20 cellular contexts compared by ENCODE assay signal in the genomic region with DNA sequence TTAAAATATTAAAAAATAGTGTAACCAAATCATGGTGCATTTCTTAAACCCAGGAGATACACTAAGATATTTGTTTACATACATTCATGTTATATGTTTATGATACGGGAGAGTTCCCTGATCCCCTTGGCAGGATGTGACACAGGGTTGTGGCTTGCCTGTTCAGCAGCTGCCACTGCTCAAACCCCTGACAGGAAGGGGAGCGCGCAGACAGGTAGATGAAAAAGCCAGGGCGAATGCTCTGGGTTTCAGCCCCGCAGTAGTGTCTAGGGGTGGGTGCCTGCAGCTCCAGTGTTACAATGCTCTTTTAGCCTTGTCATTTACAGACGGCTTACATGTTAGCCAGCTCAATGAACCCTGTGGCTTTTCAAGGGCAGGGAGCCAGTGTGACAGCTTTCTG.
DNase-seq lines count a peak whose midpoint lies in the region; ATAC-seq and TF ChIP-seq lines count a peak whose summit lies in the region.
"Had no signal": no experiment of that assay in that cellular context is flagged by ENCODE, and none has a peak within 500 bp of the region (broad histone marks: within the 10 kb centered on the region; RNA-seq: fewer than 3 reads in every experiment).

No MANE protein-coding gene starts in this region.

- DNase-seq in ELR (ENCODE audit: low read depth): peak; percentile 32
- no peak for DNase-seq in OCI-M2 (lab: John Stamatoyannopoulos, UW; ENCODE audit: unreplicated experiment)
- DNase-seq in activated CD4-positive, CD25-positive, alpha-beta regulatory T cell treated with anti-CD3 and anti-CD28 coated beads, Interleukin-2, amount 50 U/mL, for 72 hours: no peak
- no peak for DNase-seq in PC-3
- no peak for DNase-seq in SIG-M5 treated with dmso at 0.1 percent for 504 hours (lab: John Stamatoyannopoulos, UW; ENCODE audit: unreplicated experiment)
- DNase-seq: activated CD4-positive, alpha-beta memory T cell treated with anti-CD3 and anti-CD28 coated beads for 36 hours; activated T-cell treated with anti-CD3 and anti-CD28 coated beads, Interleukin-2, amount 50 U/mL, for 48 hours; body of pancreas; C1 segment of cervical spinal cord; cortex of kidney; gastrocnemius medialis; NCI-H1436 treated with DMSO at 0.1 percent for 48 hours; NCI-H226; T-cell; upper lobe of left lung had no signal

- POLR2A ChIA-PET in PC-3 (lab: Charles Lee; ENCODE audit: unreplicated experiment): no interaction called here

- H2AFZ ChIP-seq in PC-3 (ENCODE audit: low read length): no peak overlapping the region

- CTCF ChIA-PET in PC-3 (lab: Charles Lee): no interaction called here

- H3K4me2 ChIP-seq in PC-3 (ENCODE audit: low read length): no peak overlapping the region

- no peaks in the 10 kb centered on the region for H3K36me3 ChIP-seq in PC-3 (ENCODE audit: low read depth, low read length)
- H3K36me3 ChIP-seq: gastrocnemius medialis, upper lobe of left lung had no signal

- H3K9me2 ChIP-seq in PC-3 (replicated peaks; ENCODE audit: low read length): no peaks in the 10 kb centered on the region

- no peak for TF ChIP-seq CTCF in PC-3 (conservative IDR thresholded peaks at IDR 0.05; ENCODE audit: low read depth, low read length)

- no peak overlapping the region for H3K27ac ChIP-seq in PC-3 (ENCODE audit: low read length)
- H3K27ac ChIP-seq: body of pancreas, epithelial cell of prostate, gastrocnemius medialis, upper lobe of left lung, VCaP had no signal

- no peaks in the 10 kb centered on the region for H4K20me1 ChIP-seq in PC-3 (ENCODE audit: low read length)

- H3K4me3 ChIP-seq in PC-3 (ENCODE audit: low read length): no peak overlapping the region
- H3K4me3 ChIP-seq: body of pancreas, gastrocnemius medialis, upper lobe of left lung had no signal

- H3K27me3 ChIP-seq in PC-3 (ENCODE audit: low read length): no peaks in the 10 kb centered on the region
- H3K27me3 ChIP-seq: body of pancreas, gastrocnemius medialis, upper lobe of left lung had no signal

- 0 out of 2 replicates have a peak, but pooled peaks cover 6% of the 10 kb centered on the region for H3K9me3 ChIP-seq in PC-3 (ENCODE audit: low read length)
- H3K9me3 ChIP-seq: body of pancreas, gastrocnemius medialis had no signal

- intact Hi-C loops in PC-3 (cut with micrococcal nuclease): no loop called here

- ATAC-seq in GM19397 (IDR thresholded peaks at IDR 0.05; ENCODE audit: unreplicated experiment) (peak; percentile 88), HG02759 (IDR thresholded peaks at IDR 0.05; ENCODE audit: unreplicated experiment) (peak; percentile 71), HG03457 (IDR thresholded peaks at IDR 0.05; ENCODE audit: unreplicated experiment) (peak; percentile 72), PC-3 (no peak)
- ATAC-seq: body of pancreas, gastrocnemius medialis, T-cell had no signal

- H3K4me1 ChIP-seq in PC-3 (ENCODE audit: insufficient read depth, low read length): no peaks in the 10 kb centered on the region
- H3K4me1 ChIP-seq: body of pancreas, gastrocnemius medialis, upper lobe of left lung had no signal

- no peak overlapping the region for H3K9ac ChIP-seq in PC-3 (ENCODE audit: low read length)

- H3K79me2 ChIP-seq in PC-3 (ENCODE audit: low read length): no peaks in the 10 kb centered on the region

- H3F3A ChIP-seq in PC-3 (ENCODE audit: low read length, unreplicated experiment): no peaks in the 10 kb centered on the region

- BruUV-seq in PC-3 (replicated peaks; lab: Mats Ljungman, UMichigan): no TSS peak
